11 cellular contexts compared by ENCODE assay signal in the genomic region with DNA sequence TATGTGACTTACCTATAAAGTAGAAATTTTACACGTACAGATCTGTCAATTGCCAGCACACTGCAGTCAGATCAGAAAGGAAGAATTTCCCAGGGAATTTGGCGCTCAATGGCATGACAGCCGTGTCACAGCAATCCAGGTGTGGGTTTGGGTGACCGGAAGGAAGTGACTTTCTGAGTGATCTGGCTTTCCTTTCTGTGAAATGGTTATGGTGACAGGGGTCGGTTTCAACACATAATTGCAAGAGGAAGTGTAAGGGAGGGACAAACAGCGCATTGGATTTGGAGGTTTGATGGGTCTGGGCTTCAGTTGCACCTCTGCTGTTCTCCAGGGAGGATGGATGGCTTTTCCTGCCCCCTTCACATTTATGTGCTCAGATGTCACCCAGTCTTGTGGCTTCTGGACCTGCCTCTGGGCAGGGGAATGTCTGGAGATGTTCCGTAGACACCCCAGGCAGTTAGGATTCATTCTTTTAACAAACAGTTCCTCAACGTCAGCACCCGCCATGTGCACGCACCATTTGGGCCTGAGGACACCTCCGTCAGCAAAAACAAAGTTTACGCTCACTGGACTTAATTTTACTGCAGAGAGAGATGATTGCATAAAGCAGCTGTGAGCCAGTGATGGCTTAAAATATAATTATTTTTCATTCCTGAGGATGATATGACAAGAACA. TPM values are rescaled to one million over a fixed set of nuclear protein-coding genes. Genes with fewer than 3 reads are reported as not detected.
DNase-seq lines count a peak whose midpoint lies in the region; ATAC-seq lines count a peak whose summit lies in the region.
"Had no signal": no experiment of that assay in that cellular context is flagged by ENCODE, and none has a peak within 500 bp of the region (broad histone marks: within the 10 kb centered on the region; RNA-seq: fewer than 3 reads in every experiment).

No MANE protein-coding gene starts in this region.

- H3K9me3 ChIP-seq in CD8-positive, alpha-beta memory T cell (ENCODE audit: low read length): no peaks in the 10 kb centered on the region

- POLR2A ChIA-PET in CD8-positive, alpha-beta memory T cell (lab: Charles Lee): no interaction called here
- POLR2A ChIA-PET in activated CD4-positive, alpha-beta memory T cell treated with anti-CD3 and anti-CD28 coated beads, Interleukin-2, amount 10 ng/mL, durations not matched to agents 7 days and 5 days (lab: Charles Lee): interaction anchor here (1.2 to 2.6 kb wide), 5 partner anchors 13 to 33 kb away, joined by 3 to 9 read pairs (median 6); no protein-coding TSS in a partner anchor

- CTCF ChIA-PET in CD8-positive, alpha-beta memory T cell (lab: Charles Lee): interaction anchor here (1.2 to 1.5 kb wide), 2 partner anchors 32 to 116 kb away, joined by 3 read pairs; no protein-coding TSS in a partner anchor
- CTCF ChIA-PET in activated CD4-positive, alpha-beta memory T cell treated with anti-CD3 and anti-CD28 coated beads, Interleukin-2, amount 10 ng/mL, durations not matched to agents 7 days and 5 days (lab: Charles Lee): no interaction called here

- DNase-seq in AML-193 (lab: John Stamatoyannopoulos, UW) (peak; percentile 56 to 61), mucosa of gallbladder (ENCODE audit: low spot score) (peak; percentile 48), EL (no peak)
- no peak for DNase-seq in CD8-positive, alpha-beta memory T cell
- no peak for DNase-seq in activated CD4-positive, alpha-beta memory T cell treated with anti-CD3 and anti-CD28 coated beads, Interleukin-2, amount 10 ng/mL, durations not matched to agents 7 days and 5 days
- DNase-seq in stimulated activated CD8-positive, alpha-beta memory T cell treated with anti-CD3 and anti-CD28 coated beads, Interleukin-4, amount 100 ng/mL, for 48 hours: no peak
- DNase-seq: activated T-cell treated with anti-CD3 and anti-CD28 coated beads, Interleukin-2, amount 50 U/mL, for 1 hour; naive B cell; NCI-H1694 treated with DMSO at 0.1 percent for 48 hours had no signal

- peak overlapping the region in 5 of 7 donors; percentile 15 to 70 (median 49) for H3K4me3 Mint-ChIP-seq in CD8-positive, alpha-beta memory T cell
- H3K4me3 Mint-ChIP-seq in activated CD4-positive, alpha-beta memory T cell treated with anti-CD3 and anti-CD28 coated beads, Interleukin-2, amount 10 ng/mL, durations not matched to agents 7 days and 5 days: no peak overlapping the region
- H3K4me3 Mint-ChIP-seq: naive B cell had no signal

- H3K9me3 Mint-ChIP-seq in CD8-positive, alpha-beta memory T cell: no peaks in the 10 kb centered on the region
- no peaks in the 10 kb centered on the region for H3K9me3 Mint-ChIP-seq in activated CD4-positive, alpha-beta memory T cell treated with anti-CD3 and anti-CD28 coated beads, Interleukin-2, amount 10 ng/mL, durations not matched to agents 7 days and 5 days
- H3K9me3 Mint-ChIP-seq: naive B cell had no signal

- H3K36me3 ChIP-seq in CD8-positive, alpha-beta memory T cell (ENCODE audit: insufficient read depth, low read length): peaks cover 3% of the 10 kb centered on the region

- peaks cover 80 to 98% (median 96%) of the 10 kb centered on the region in 3 donors for H3K4me1 Mint-ChIP-seq in CD8-positive, alpha-beta memory T cell
- peaks cover 71% of the 10 kb centered on the region for H3K4me1 Mint-ChIP-seq in activated CD4-positive, alpha-beta memory T cell treated with anti-CD3 and anti-CD28 coated beads, Interleukin-2, amount 10 ng/mL, durations not matched to agents 7 days and 5 days

- no peaks in the 10 kb centered on the region for H3K27me3 Mint-ChIP-seq in CD8-positive, alpha-beta memory T cell
- no peaks in the 10 kb centered on the region for H3K27me3 Mint-ChIP-seq in activated CD4-positive, alpha-beta memory T cell treated with anti-CD3 and anti-CD28 coated beads, Interleukin-2, amount 10 ng/mL, durations not matched to agents 7 days and 5 days
- H3K27me3 Mint-ChIP-seq: naive B cell had no signal

- H3K4me3 ChIP-seq in CD8-positive, alpha-beta memory T cell (ENCODE audit: low read length): no peak overlapping the region

- peaks cover 0 to 82% (median 13%) of the 10 kb centered on the region in 3 donors for H3K36me3 Mint-ChIP-seq in CD8-positive, alpha-beta memory T cell
- H3K36me3 Mint-ChIP-seq in activated CD4-positive, alpha-beta memory T cell treated with anti-CD3 and anti-CD28 coated beads, Interleukin-2, amount 10 ng/mL, durations not matched to agents 7 days and 5 days (ENCODE audit: low read depth): peaks cover 71% of the 10 kb centered on the region

- ATAC-seq in GM19324 (IDR thresholded peaks at IDR 0.05; ENCODE audit: low FRiP score, unreplicated experiment) (no peak), GM21526 (IDR thresholded peaks at IDR 0.05; ENCODE audit: low FRiP score, unreplicated experiment) (no peak)

- H3K27me3 ChIP-seq in CD8-positive, alpha-beta memory T cell (ENCODE audit: insufficient read depth, low read length, poor library complexity, severe bottlenecking): no peaks in the 10 kb centered on the region

- peak overlapping the region; percentile 38 to 88 (median 80) for H3K27ac Mint-ChIP-seq in CD8-positive, alpha-beta memory T cell
- H3K27ac Mint-ChIP-seq in activated CD4-positive, alpha-beta memory T cell treated with anti-CD3 and anti-CD28 coated beads, Interleukin-2, amount 10 ng/mL, durations not matched to agents 7 days and 5 days: peak overlapping the region; percentile 48

- H3K4me1 ChIP-seq in CD8-positive, alpha-beta memory T cell (ENCODE audit: insufficient read depth, low read length): peaks cover 72% of the 10 kb centered on the region

- no peak overlapping the region for H3K27ac ChIP-seq in CD8-positive, alpha-beta memory T cell (ENCODE audit: low read depth, low read length)

RNA-seq across cellular contexts. Expression of a gene that starts 37.1 kb away (rescaled TPM):
- 10 to 100 TPM; 59.5 to 60.0 TPM for total RNA-seq in CD8-positive, alpha-beta memory T cell
- polyA plus RNA-seq in CD8-positive, alpha-beta memory T cell: 196 TPM
- 10 to 100 TPM; 81.4 to 95.3 TPM for total RNA-seq in activated CD4-positive, alpha-beta memory T cell treated with anti-CD3 and anti-CD28 coated beads, Interleukin-2, amount 10 ng/mL, durations not matched to agents 7 days and 5 days
- total RNA-seq in mucosa of gallbladder: 91.4 TPM

Comparison
In these comparisons a context has a peak if more than half of its experiments do, and no peak if none do; other contexts are left out.
1. DNase-seq: peak in AML-193 (2 of 2) and mucosa of gallbladder (single experiment); none in CD8-positive, alpha-beta memory T cell (0 of 5), activated CD4-positive, alpha-beta memory T cell treated with anti-CD3 and anti-CD28 coated beads, Interleukin-2, amount 10 ng/mL, durations not matched to agents 7 days and 5 days (single experiment), EL (single experiment) and stimulated activated CD8-positive, alpha-beta memory T cell treated with anti-CD3 and anti-CD28 coated beads, Interleukin-4, amount 100 ng/mL, for 48 hours (single experiment).